Comparison of ENCODE assay signal across 37 cellular contexts in the genomic region with DNA sequence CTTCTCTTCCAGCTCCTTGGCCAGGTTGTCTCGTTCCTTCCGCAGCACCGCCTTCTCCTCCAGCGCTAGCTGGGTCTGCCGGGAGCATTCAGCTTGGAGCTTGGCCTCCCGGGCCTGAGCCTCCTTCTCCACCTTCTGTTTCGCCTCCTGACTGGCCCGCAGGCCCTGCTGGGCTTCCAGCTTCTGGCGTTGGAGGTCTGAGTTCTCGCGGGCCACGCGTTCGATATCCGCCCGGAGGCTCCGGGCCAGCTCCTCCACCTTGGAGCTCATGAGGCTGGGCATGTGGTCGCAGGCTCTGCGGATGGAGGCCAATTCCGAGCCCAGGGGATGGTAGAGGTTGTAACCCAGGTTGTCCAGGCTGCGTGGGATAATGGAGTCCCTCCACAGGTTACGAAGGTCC. TPM values are rescaled to one million over a fixed set of nuclear protein-coding genes. Genes with fewer than 3 reads are reported as not detected.
"Had no signal": no experiment of that assay in that cellular context is flagged by ENCODE, and none has a peak within 500 bp of the region (broad histone marks: within the 10 kb centered on the region; RNA-seq: fewer than 3 reads in every experiment).

No MANE protein-coding gene starts in this region.

- H3K9me3 Mint-ChIP-seq: activated CD4-positive, alpha-beta memory T cell treated with anti-CD3 and anti-CD28 coated beads for 36 hours; activated CD4-positive, alpha-beta T cell treated with anti-CD3 and anti-CD28 coated beads, Interleukin-2, amount 10 ng/mL, durations not matched to agents 24 days and 14 days; activated CD8-positive, alpha-beta T cell treated with anti-CD3 and anti-CD28 coated beads for 36 hours; activated naive CD4-positive, alpha-beta T cell treated with anti-CD3 and anti-CD28 coated beads for 36 hours; activated naive CD4-positive, alpha-beta T cell treated with anti-CD3 and anti-CD28 coated beads, Interleukin-2, amount 50 U/mL, for 72 hours; activated naive CD8-positive, alpha-beta T cell treated with anti-CD3 and anti-CD28 coated beads for 36 hours; activated T-cell treated with anti-CD3 and anti-CD28 coated beads, Interleukin-2, amount 50 U/mL, for 4 hours; activated T-cell treated with anti-CD3 and anti-CD28 coated beads, Interleukin-2, amount 50 U/mL, for 72 hours; activated T-helper 1 cell treated with anti-CD3 and anti-CD28 coated beads, Interleukin-12 subunit alpha, Interleukin-12 subunit beta, Interleukin-2, Interleukin-4 antibody, amounts not matched to agents 30 ng/mL and 10 ng/mL and 1 ng/mL, durations not matched to agents 14 hours and 24 hours and 36 hours; activated T-helper 17 cell treated with anti-CD3 and anti-CD28 coated beads, Interleukin-2, amount 50 U/mL, for 72 hours; T-helper 1 cell treated with Interleukin-12 subunit alpha and Interleukin-12 subunit beta and Interleukin-4 antibody, amounts not matched to agents 30 μg/mL and 1 μg/mL, for 36 hours; T-helper 2 cell treated with Interferon-gamma antibody and Interleukin-4, amounts not matched to agents 5 μg/mL and 100 μg/mL, for 36 hours had no signal

- H3K27ac Mint-ChIP-seq: activated B cell treated with CpG ODN at 0.5 μM for 24 hours; activated CD4-positive, alpha-beta memory T cell treated with anti-CD3 and anti-CD28 coated beads for 36 hours; activated CD4-positive, alpha-beta T cell treated with anti-CD3 and anti-CD28 coated beads, Interleukin-2, amount 10 ng/mL, durations not matched to agents 24 days and 14 days; activated CD8-positive, alpha-beta T cell treated with anti-CD3 and anti-CD28 coated beads for 36 hours; activated naive CD4-positive, alpha-beta T cell treated with anti-CD3 and anti-CD28 coated beads for 36 hours; activated naive CD8-positive, alpha-beta T cell treated with anti-CD3 and anti-CD28 coated beads for 36 hours; activated T-cell treated with anti-CD3 and anti-CD28 coated beads, Interleukin-2, amount 50 U/mL, for 72 hours; activated T-helper 1 cell treated with anti-CD3 and anti-CD28 coated beads, Interleukin-12 subunit alpha, Interleukin-12 subunit beta, Interleukin-2, Interleukin-4 antibody, amounts not matched to agents 30 ng/mL and 10 ng/mL and 1 ng/mL, durations not matched to agents 14 hours and 24 hours and 36 hours; activated T-helper 17 cell treated with anti-CD3 and anti-CD28 coated beads, Interleukin-2, amount 50 U/mL, for 72 hours; T-helper 2 cell treated with Interferon-gamma antibody and Interleukin-4, amounts not matched to agents 5 μg/mL and 100 μg/mL, for 36 hours had no signal

- H3K36me3 ChIP-seq: adrenal gland, brain microvascular endothelial cell, breast epithelium had no signal

- H3K27me3 ChIP-seq: adrenal gland, body of pancreas, brain microvascular endothelial cell, breast epithelium had no signal

- H3K36me3 Mint-ChIP-seq: activated CD4-positive, alpha-beta memory T cell treated with anti-CD3 and anti-CD28 coated beads for 36 hours; activated naive CD4-positive, alpha-beta T cell treated with anti-CD3 and anti-CD28 coated beads, Interleukin-2, amount 50 U/mL, for 72 hours; activated naive CD8-positive, alpha-beta T cell treated with anti-CD3 and anti-CD28 coated beads for 36 hours had no signal

- H3K4me3 Mint-ChIP-seq: activated B cell treated with CpG ODN at 0.5 μM for 24 hours; activated CD4-positive, alpha-beta memory T cell treated with anti-CD3 and anti-CD28 coated beads for 36 hours; activated CD4-positive, alpha-beta T cell treated with anti-CD3 and anti-CD28 coated beads, Interleukin-2, amount 10 ng/mL, durations not matched to agents 24 days and 14 days; activated CD8-positive, alpha-beta T cell treated with anti-CD3 and anti-CD28 coated beads for 36 hours; activated naive CD4-positive, alpha-beta T cell treated with anti-CD3 and anti-CD28 coated beads for 36 hours; activated naive CD8-positive, alpha-beta T cell treated with anti-CD3 and anti-CD28 coated beads for 36 hours; activated T-cell treated with anti-CD3 and anti-CD28 coated beads, Interleukin-2, amount 50 U/mL, for 4 hours; activated T-cell treated with anti-CD3 and anti-CD28 coated beads, Interleukin-2, amount 50 U/mL, for 72 hours; activated T-helper 1 cell treated with anti-CD3 and anti-CD28 coated beads, Interleukin-12 subunit alpha, Interleukin-12 subunit beta, Interleukin-2, Interleukin-4 antibody, amounts not matched to agents 30 ng/mL and 10 ng/mL and 1 ng/mL, durations not matched to agents 14 hours and 24 hours and 36 hours; activated T-helper 17 cell treated with anti-CD3 and anti-CD28 coated beads, Interleukin-2, amount 50 U/mL, for 72 hours; T-helper 1 cell treated with Interleukin-12 subunit alpha and Interleukin-12 subunit beta and Interleukin-4 antibody, amounts not matched to agents 30 μg/mL and 1 μg/mL, for 36 hours; T-helper 2 cell treated with Interferon-gamma antibody and Interleukin-4, amounts not matched to agents 5 μg/mL and 100 μg/mL, for 36 hours had no signal

- H3K27ac ChIP-seq: adrenal gland, body of pancreas, brain microvascular endothelial cell, breast epithelium, VCaP had no signal

- H3K4me1 ChIP-seq: adrenal gland, body of pancreas, breast epithelium had no signal

- H3K4me1 Mint-ChIP-seq: activated CD4-positive, alpha-beta T cell treated with anti-CD3 and anti-CD28 coated beads, Interleukin-2, amount 10 ng/mL, durations not matched to agents 24 days and 14 days; activated T-helper 17 cell treated with anti-CD3 and anti-CD28 coated beads, Interleukin-2, amount 50 U/mL, for 72 hours had no signal

- H3K9me3 ChIP-seq: adrenal gland, body of pancreas, breast epithelium had no signal

- DNase-seq: activated B cell treated with CpG ODN at 0.5 μM for 24 hours; activated CD4-positive, alpha-beta memory T cell treated with anti-CD3 and anti-CD28 coated beads for 36 hours; activated CD4-positive, alpha-beta T cell treated with anti-CD3 and anti-CD28 coated beads for 4 hours; activated CD4-positive, alpha-beta T cell treated with anti-CD3 and anti-CD28 coated beads, Interleukin-2, amount 10 ng/mL, durations not matched to agents 24 days and 14 days; activated CD4-positive, alpha-beta T cell treated with anti-CD3 and anti-CD28 coated beads, Interleukin-2, amount 50 U/mL, for 1 hour; activated CD4-positive, alpha-beta T cell treated with anti-CD3 and anti-CD28 coated beads, Interleukin-2, amount 50 U/mL, for 4 hours; activated CD4-positive, CD25-positive, alpha-beta regulatory T cell treated with anti-CD3 and anti-CD28 coated beads, Interleukin-2, amount 50 U/mL, for 72 hours; activated CD8-positive, alpha-beta memory T cell treated with anti-CD3 and anti-CD28 coated beads, Interleukin-2, amount 50 U/mL, for 4 hours; activated CD8-positive, alpha-beta T cell treated with anti-CD3 and anti-CD28 coated beads for 36 hours; activated effector memory CD4-positive, alpha-beta T cell treated with anti-CD3 and anti-CD28 coated beads, Interleukin-2, amount 50 U/mL, for 16 hours; activated gamma-delta T cell treated with Interleukin-2 at 50 U/mL for 16 hours; activated naive CD4-positive, alpha-beta T cell; activated naive CD4-positive, alpha-beta T cell treated with anti-CD3 and anti-CD28 coated beads for 36 hours; activated naive CD4-positive, alpha-beta T cell treated with anti-CD3 and anti-CD28 coated beads, Interleukin-2, amount 50 U/mL, for 16 hours; activated naive CD8-positive, alpha-beta T cell treated with anti-CD3 and anti-CD28 coated beads for 36 hours; activated T-cell treated with anti-CD3 and anti-CD28 coated beads for 4 hours; activated T-cell treated with anti-CD3 and anti-CD28 coated beads, Interleukin-2, amount 50 U/mL, for 1 hour; activated T-cell treated with anti-CD3 and anti-CD28 coated beads, Interleukin-2, amount 50 U/mL, for 4 hours; activated T-cell treated with anti-CD3 and anti-CD28 coated beads, Interleukin-2, amount 50 U/mL, for 72 hours; adrenal gland; amniotic stem cell; aorta; body of pancreas; brain microvascular endothelial cell; central memory CD4-positive, alpha-beta T cell; T-helper 1 cell; T-helper 2 cell; T-helper 9 cell had no signal

- H3K4me3 ChIP-seq: adrenal gland, body of pancreas, breast epithelium had no signal

- ATAC-seq: activated CD8-positive, alpha-beta T cell treated with anti-CD3 and anti-CD28 coated beads for 36 hours; activated naive CD4-positive, alpha-beta T cell treated with anti-CD3 and anti-CD28 coated beads, Interleukin-2, amount 50 U/mL, for 72 hours; activated T-cell treated with anti-CD3 and anti-CD28 coated beads, Interleukin-2, amount 50 U/mL, for 4 hours; activated T-cell treated with anti-CD3 and anti-CD28 coated beads, Interleukin-2, amount 50 U/mL, for 72 hours; activated T-helper 17 cell treated with anti-CD3 and anti-CD28 coated beads, Interleukin-2, amount 50 U/mL, for 72 hours; body of pancreas had no signal

RNA-seq across cellular contexts. Expression of gene PLVAP, which starts 11.8 kb away (rescaled TPM):
- total RNA-seq: activated CD4-positive, alpha-beta T cell treated with anti-CD3 and anti-CD28 coated beads, Interleukin-2, amount 10 ng/mL, durations not matched to agents 24 days and 14 days; activated CD8-positive, alpha-beta memory T cell treated with anti-CD3 and anti-CD28 coated beads for 36 hours; activated CD8-positive, alpha-beta T cell treated with anti-CD3 and anti-CD28 coated beads for 36 hours; activated naive CD4-positive, alpha-beta T cell treated with anti-CD3 and anti-CD28 coated beads for 36 hours; activated naive CD8-positive, alpha-beta T cell treated with anti-CD3 and anti-CD28 coated beads for 36 hours; activated T-cell treated with anti-CD3 and anti-CD28 coated beads, Interleukin-2, amount 50 U/mL, for 72 hours had no signal

RNA-seq across cellular contexts. Expression of gene CCDC194, which starts 28.6 kb away (rescaled TPM):
- total RNA-seq: body of pancreas, cerebellum had no signal
- polyA plus RNA-seq: aorta had no signal
